22 cellular contexts compared by ENCODE assay signal in the genomic region with DNA sequence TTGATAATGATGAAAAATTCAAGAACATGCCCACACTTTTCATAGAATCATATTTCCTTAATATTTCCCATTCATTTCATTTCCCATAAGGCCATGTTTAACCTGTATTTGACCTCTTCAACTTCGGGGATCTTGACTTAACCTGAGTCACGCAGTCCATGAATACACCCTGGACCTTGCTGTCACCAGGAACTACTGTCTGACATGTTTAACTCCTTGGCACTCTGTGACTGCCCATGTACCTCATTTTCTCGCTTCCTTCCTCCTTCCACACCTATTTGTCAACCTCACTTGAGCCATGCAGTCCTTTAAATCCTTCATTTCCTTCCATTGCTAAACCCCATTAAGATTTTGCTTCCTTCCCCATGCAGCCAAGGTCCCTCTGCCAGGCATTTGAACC. TPM values are rescaled to one million over a fixed set of nuclear protein-coding genes. Genes with fewer than 3 reads are reported as not detected.
DNase-seq lines count a peak whose midpoint lies in the region; ATAC-seq, FAIRE-seq and TF ChIP-seq lines count a peak whose summit lies in the region.
"Had no signal": no experiment of that assay in that cellular context is flagged by ENCODE, and none has a peak within 500 bp of the region (broad histone marks: within the 10 kb centered on the region; RNA-seq: fewer than 3 reads in every experiment).

No MANE protein-coding gene starts in this region.

- no peaks in the 10 kb centered on the region for H3K9me3 Mint-ChIP-seq in natural killer cell treated with Interleukin-12 subunit alpha and Interleukin-12 subunit beta and Interleukin-15 and Interleukin-18, amount 100 ng/mL, for 72 hours
- no peaks in the 10 kb centered on the region for H3K9me3 Mint-ChIP-seq in MCF 10A (ENCODE audit: unreplicated experiment)
- H3K9me3 Mint-ChIP-seq: H9 had no signal

- intact Hi-C loops in esophagus squamous epithelium (cut with DNase I) = no loop called here
- intact Hi-C loops in MCF 10A (cut with micrococcal nuclease) = no loop called here

- TF ChIP-seq POLR2A in esophagus squamous epithelium (IDR thresholded peaks at IDR 0.05) = no peak

- H3K9me3 ChIP-seq in esophagus squamous epithelium (no peaks in the 10 kb centered on the region), neutrophil (no peaks in the 10 kb centered on the region)
- H3K9me3 ChIP-seq: BE2C, SK-N-SH had no signal

- H3K27ac Mint-ChIP-seq in natural killer cell treated with Interleukin-12 subunit alpha and Interleukin-12 subunit beta and Interleukin-15 and Interleukin-18, amount 100 ng/mL, for 72 hours = no peak overlapping the region
- no peak overlapping the region for H3K27ac Mint-ChIP-seq in MCF 10A (ENCODE audit: low read depth, unreplicated experiment)
- H3K27ac Mint-ChIP-seq: CD4-positive, CD25-positive, alpha-beta regulatory T cell; H9 had no signal

- BruUV-seq in MCF 10A (replicated peaks; lab: Mats Ljungman, UMichigan) = no TSS peak

- peak overlapping the region in 3 of 4 donors; percentile 49 to 60 (median 57) for H3K27ac ChIP-seq in esophagus squamous epithelium
- H3K27ac ChIP-seq in neutrophil = peak overlapping the region; percentile 68

- no peak for DNase-seq in HTR-8/SVneo (ENCODE audit: insufficient read length, low spot score)
- peak; percentile 80 for DNase-seq in SKM-1 treated with dmso at 0.1 percent for 144 hours (lab: John Stamatoyannopoulos, UW; ENCODE audit: unreplicated experiment)
- no peak for DNase-seq in esophagus squamous epithelium (lab: John Stamatoyannopoulos, UW)
- DNase-seq in natural killer cell treated with Interleukin-12 subunit alpha and Interleukin-12 subunit beta and Interleukin-15 and Interleukin-18, amount 100 ng/mL, for 72 hours (ENCODE audit: low spot score) = no peak
- no peak for DNase-seq in MCF 10A (ENCODE audit: unreplicated experiment)
- DNase-seq: BE2C; CD4-positive, CD25-positive, alpha-beta regulatory T cell; COR-L47; GF-D8; H9; NCI-H1105 treated with DMSO at 0.1 percent for 48 hours; NCI-H1694; NCI-H2081 treated with DMSO at 0.1 percent for 48 hours; NCI-H446 treated with DMSO at 0.1 percent for 48 hours; RPMI8226; SHP77 treated with DMSO at 0.1 percent for 48 hours; SK-N-SH had no signal

- H3K36me3 ChIP-seq in esophagus squamous epithelium (no peaks in the 10 kb centered on the region), neutrophil (no peaks in the 10 kb centered on the region)
- H3K36me3 ChIP-seq: BE2C had no signal

- WGBS in esophagus squamous epithelium, 2 donors = 45 to 65% methylated on average over 3 of the region's 3 CpGs

- POLR2A ChIA-PET in MCF 10A (lab: Yijun Ruan, JAX) = interaction anchor here (1.4 to 1.5 kb wide), 2 partner anchors 10 to 33 kb away, joined by 3 to 5 read pairs; no protein-coding TSS in a partner anchor

- H3K4me1 ChIP-seq in esophagus squamous epithelium (peaks cover 0 to 18% (median 0%) of the 10 kb centered on the region in 3 donors), neutrophil (ENCODE audit: control insufficient read depth in 1 of 2, insufficient read depth in 1 of 2, low read depth in 1 of 2, low read length in 1 of 2) (peaks cover 30 to 31% of the 10 kb centered on the region in 2 experiments)
- H3K4me1 ChIP-seq: BE2C had no signal

- no peaks in the 10 kb centered on the region for H3K27me3 ChIP-seq in esophagus squamous epithelium
- no peaks in the 10 kb centered on the region for H3K27me3 ChIP-seq in neutrophil
- H3K27me3 ChIP-seq: BE2C had no signal

- peaks cover 6 to 9% of the 10 kb centered on the region in 2 donors for H3K4me1 Mint-ChIP-seq in natural killer cell treated with Interleukin-12 subunit alpha and Interleukin-12 subunit beta and Interleukin-15 and Interleukin-18, amount 100 ng/mL, for 72 hours (ENCODE audit: low read depth in 2 of 2)
- H3K4me1 Mint-ChIP-seq in MCF 10A (ENCODE audit: insufficient read depth, unreplicated experiment) = peaks cover 31% of the 10 kb centered on the region
- H3K4me1 Mint-ChIP-seq: CD4-positive, CD25-positive, alpha-beta regulatory T cell had no signal

- H3K27me3 Mint-ChIP-seq in natural killer cell treated with Interleukin-12 subunit alpha and Interleukin-12 subunit beta and Interleukin-15 and Interleukin-18, amount 100 ng/mL, for 72 hours = peaks cover 6 to 18% of the 10 kb centered on the region in 2 donors
- H3K27me3 Mint-ChIP-seq in MCF 10A (ENCODE audit: insufficient read depth, unreplicated experiment) = no peaks in the 10 kb centered on the region

- FAIRE-seq in HTR-8/SVneo (lab: Jason Lieb, UNC) = peak; percentile 33
- FAIRE-seq: GM19239 had no signal

- no peak overlapping the region for H3K4me3 Mint-ChIP-seq in natural killer cell treated with Interleukin-12 subunit alpha and Interleukin-12 subunit beta and Interleukin-15 and Interleukin-18, amount 100 ng/mL, for 72 hours
- H3K4me3 Mint-ChIP-seq in MCF 10A (ENCODE audit: unreplicated experiment) = no peak overlapping the region
- H3K4me3 Mint-ChIP-seq: CD4-positive, CD25-positive, alpha-beta regulatory T cell; H9 had no signal

- no peak for ATAC-seq in natural killer cell treated with Interleukin-12 subunit alpha and Interleukin-12 subunit beta and Interleukin-15 and Interleukin-18, amount 100 ng/mL, for 72 hours
- ATAC-seq in HG03135 (IDR thresholded peaks at IDR 0.05; ENCODE audit: unreplicated experiment) = no peak

- CTCF ChIA-PET in MCF 10A (lab: Yijun Ruan, JAX) = interaction anchor here (0.5 to 1.4 kb wide), 2 partner anchors 53 to 96 kb away, joined by 3 read pairs; no protein-coding TSS in a partner anchor

- TF ChIP-seq CTCF in esophagus squamous epithelium (IDR thresholded peaks at IDR 0.05) (no peak), neutrophil (IDR thresholded peaks at IDR 0.05) (no peak), MCF 10A (IDR thresholded peaks at IDR 0.05; ENCODE audit: unreplicated experiment) (no peak)

- no peaks in the 10 kb centered on the region for H3K36me3 Mint-ChIP-seq in natural killer cell treated with Interleukin-12 subunit alpha and Interleukin-12 subunit beta and Interleukin-15 and Interleukin-18, amount 100 ng/mL, for 72 hours
- no peaks in the 10 kb centered on the region for H3K36me3 Mint-ChIP-seq in MCF 10A (ENCODE audit: insufficient read depth, unreplicated experiment)
- H3K36me3 Mint-ChIP-seq: CD4-positive, CD25-positive, alpha-beta regulatory T cell had no signal

- H3K4me3 ChIP-seq in esophagus squamous epithelium = no peak overlapping the region
- no peak overlapping the region for H3K4me3 ChIP-seq in neutrophil (ENCODE audit: low read depth in 1 of 2, low read length in 1 of 2)

RNA-seq across cellular contexts. Expression of gene ABCB11, which starts 16.3 kb away (rescaled TPM):
- total RNA-seq in esophagus squamous epithelium (under 1 TPM in 2 of 4 donors, not detected in 2; 0.18 to 0.68 TPM), MCF 10A (2022) (0.05 TPM in 1 of 2 replicates, not detected in the other)
- under 1 TPM in 1 of 2 donors, not detected in 1; 0.06 TPM for total RNA-seq in natural killer cell treated with Interleukin-12 subunit alpha and Interleukin-12 subunit beta and Interleukin-15 and Interleukin-18, amount 100 ng/mL, for 72 hours
- total RNA-seq: CD4-positive, CD25-positive, alpha-beta regulatory T cell; Daoy; H9; LHCN-M2 had no signal

RNA-seq across cellular contexts. Expression of gene DHRS9, which starts 54.6 kb away (rescaled TPM):
- total RNA-seq in esophagus squamous epithelium (10 to 100 TPM in 3 of 4 donors, 1 to 10 TPM in 1; 2.1 to 19.6 (median 14.3) TPM), MCF 10A (2022) (0.21 TPM in 1 of 2 replicates, not detected in the other)
- not detected for total RNA-seq in natural killer cell treated with Interleukin-12 subunit alpha and Interleukin-12 subunit beta and Interleukin-15 and Interleukin-18, amount 100 ng/mL, for 72 hours
- total RNA-seq: CD4-positive, CD25-positive, alpha-beta regulatory T cell; H9; LHCN-M2 had no signal
